24 cellular contexts compared by ENCODE assay signal in the genomic region with DNA sequence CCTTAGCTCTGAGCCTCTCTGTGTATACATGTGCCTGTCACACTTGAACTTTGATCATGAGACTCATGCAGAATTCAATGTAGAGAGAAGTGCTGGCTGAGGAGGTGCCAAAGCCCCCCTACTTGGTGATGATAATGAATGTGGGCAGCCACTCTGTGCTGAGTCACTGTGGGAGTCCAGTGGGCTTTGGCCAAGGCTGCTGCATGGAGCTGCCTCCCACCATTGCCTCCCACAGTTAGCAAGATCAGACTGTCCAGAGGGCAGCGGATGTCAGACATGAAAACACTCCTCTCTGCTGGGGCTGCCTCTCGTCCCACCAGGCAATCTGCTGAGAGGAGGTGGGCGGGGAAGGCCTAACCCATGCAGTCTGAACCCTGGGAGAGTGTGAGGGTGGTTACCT.
"Had no signal": no experiment of that assay in that cellular context is flagged by ENCODE, and none has a peak within 500 bp of the region (broad histone marks: within the 10 kb centered on the region; RNA-seq: fewer than 3 reads in every experiment).

No MANE protein-coding gene starts in this region.

- H3K27ac Mint-ChIP-seq: activated B cell treated with CpG ODN at 0.5 μM for 24 hours; activated CD4-positive, alpha-beta T cell treated with anti-CD3 and anti-CD28 coated beads for 36 hours; activated naive CD8-positive, alpha-beta T cell treated with anti-CD3 and anti-CD28 coated beads for 36 hours; activated T-helper 2 cell treated with anti-CD3 and anti-CD28 coated beads, Interferon-gamma antibody, Interleukin-2, Interleukin-4, amounts not matched to agents 10 μg/mL and 5 μg/mL and 100 μg/mL, durations not matched to agents 14 hours and 24 hours and 36 hours; effector memory CD8-positive, alpha-beta T cell; immature natural killer cell; stimulated activated naive CD8-positive, alpha-beta T cell treated with anti-CD3 and anti-CD28 coated beads, Interleukin-15, Interleukin-2, amounts not matched to agents 100 ng/mL and 50 ng/mL, for 24 hours had no signal

- DNase-seq: activated B cell treated with CpG ODN at 0.5 μM for 24 hours; activated CD4-positive, alpha-beta T cell treated with anti-CD3 and anti-CD28 coated beads for 36 hours; activated CD4-positive, alpha-beta T cell treated with anti-CD3 and anti-CD28 coated beads, Interleukin-2, amount 50 U/mL, for 48 hours; activated CD8-positive, alpha-beta memory T cell treated with anti-CD3 and anti-CD28 coated beads, Interleukin-2, amount 50 U/mL, for 48 hours; activated naive CD4-positive, alpha-beta T cell treated with Interleukin-2 at 50 U/mL for 16 hours; activated naive CD8-positive, alpha-beta T cell treated with anti-CD3 and anti-CD28 coated beads for 36 hours; activated T-cell treated with anti-CD3 and anti-CD28 coated beads, Interleukin-2, amount 50 U/mL, for 4 hours; colonic mucosa; dorsolateral prefrontal cortex; effector memory CD8-positive, alpha-beta T cell; glutamatergic neuron; immature natural killer cell; mucosa of descending colon; occipital lobe; spleen; stimulated activated CD4-positive, alpha-beta T cell treated with anti-CD3 and anti-CD28 coated beads, Interleukin-4, amount 100 ng/mL, for 1 hour; T1000; transverse colon had no signal

- H3K27me3 ChIP-seq: breast epithelium, colonic mucosa, dorsolateral prefrontal cortex, esophagus muscularis mucosa, hepatocyte, spleen, transverse colon had no signal

- H3K27ac ChIP-seq: breast epithelium, colonic mucosa, dorsolateral prefrontal cortex, esophagus muscularis mucosa, hepatocyte, spleen, transverse colon had no signal

- H3K9me3 Mint-ChIP-seq: activated B cell treated with CpG ODN at 0.5 μM for 24 hours; activated T-helper 2 cell treated with anti-CD3 and anti-CD28 coated beads, Interferon-gamma antibody, Interleukin-2, Interleukin-4, amounts not matched to agents 10 μg/mL and 5 μg/mL and 100 μg/mL, durations not matched to agents 14 hours and 24 hours and 36 hours; central memory CD8-positive, alpha-beta T cell; effector memory CD8-positive, alpha-beta T cell had no signal

- H3K9me3 ChIP-seq: breast epithelium, colonic mucosa, esophagus muscularis mucosa, mucosa of descending colon, spleen, transverse colon had no signal

- ATAC-seq: activated CD4-positive, alpha-beta T cell treated with anti-CD3 and anti-CD28 coated beads for 36 hours; activated T-cell treated with anti-CD3 and anti-CD28 coated beads, Interleukin-2, amount 50 U/mL, for 4 hours; effector memory CD8-positive, alpha-beta T cell; mucosa of descending colon had no signal

- H3K4me3 Mint-ChIP-seq: activated B cell treated with CpG ODN at 0.5 μM for 24 hours; activated CD4-positive, alpha-beta T cell treated with anti-CD3 and anti-CD28 coated beads for 36 hours; activated naive CD8-positive, alpha-beta T cell treated with anti-CD3 and anti-CD28 coated beads for 36 hours; activated T-cell treated with anti-CD3 and anti-CD28 coated beads, Interleukin-2, amount 50 U/mL, for 4 hours; central memory CD8-positive, alpha-beta T cell; effector memory CD8-positive, alpha-beta T cell; immature natural killer cell; stimulated activated naive CD8-positive, alpha-beta T cell treated with anti-CD3 and anti-CD28 coated beads, Interleukin-15, Interleukin-2, amounts not matched to agents 100 ng/mL and 50 ng/mL, for 24 hours had no signal

- H3K4me1 Mint-ChIP-seq: activated B cell treated with CpG ODN at 0.5 μM for 24 hours; activated CD4-positive, alpha-beta T cell treated with anti-CD3 and anti-CD28 coated beads for 36 hours; central memory CD8-positive, alpha-beta T cell; immature natural killer cell had no signal

- H3K4me1 ChIP-seq: breast epithelium, colonic mucosa, esophagus muscularis mucosa, spleen, transverse colon had no signal

- H3K36me3 ChIP-seq: breast epithelium, colonic mucosa, esophagus muscularis mucosa, spleen, transverse colon had no signal

- H3K4me3 ChIP-seq: breast epithelium, colonic mucosa, dorsolateral prefrontal cortex, esophagus muscularis mucosa, hepatocyte, mucosa of descending colon, spleen, transverse colon had no signal

- H3K36me3 Mint-ChIP-seq: activated naive CD8-positive, alpha-beta T cell treated with anti-CD3 and anti-CD28 coated beads for 36 hours; immature natural killer cell had no signal

- H3K27me3 Mint-ChIP-seq: activated naive CD8-positive, alpha-beta T cell treated with anti-CD3 and anti-CD28 coated beads for 36 hours; stimulated activated naive CD8-positive, alpha-beta T cell treated with anti-CD3 and anti-CD28 coated beads, Interleukin-15, Interleukin-2, amounts not matched to agents 100 ng/mL and 50 ng/mL, for 24 hours had no signal
